1 cellular context compared by ENCODE assay signal in the genomic region with DNA sequence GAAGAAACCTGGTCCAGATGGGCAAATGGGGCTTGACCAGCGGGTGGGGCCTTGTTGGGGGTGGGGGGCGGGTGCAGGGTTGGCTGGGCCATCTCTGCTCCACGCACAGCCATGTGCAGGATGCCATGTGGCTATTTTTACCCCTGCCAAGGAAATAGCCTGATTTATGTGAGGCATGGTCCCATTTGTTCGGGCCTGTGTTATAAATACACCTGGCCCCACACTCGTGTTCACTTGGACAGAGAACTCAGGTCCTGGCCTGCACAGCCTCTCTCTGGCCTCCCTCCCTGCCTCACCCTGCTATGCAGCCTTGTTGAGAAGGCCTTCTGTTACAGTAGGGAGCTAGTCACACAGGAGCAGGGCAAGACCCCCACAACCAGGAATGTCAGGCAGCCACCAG.
TF ChIP-seq lines count a peak whose summit lies in the region.

No MANE protein-coding gene starts in this region.

TF ChIP-seq in K562, 482 proteins besides CTCF, POLR2A, EP300 and RAD21 (continued from another document):
- TF ChIP-seq, protein P1, sequence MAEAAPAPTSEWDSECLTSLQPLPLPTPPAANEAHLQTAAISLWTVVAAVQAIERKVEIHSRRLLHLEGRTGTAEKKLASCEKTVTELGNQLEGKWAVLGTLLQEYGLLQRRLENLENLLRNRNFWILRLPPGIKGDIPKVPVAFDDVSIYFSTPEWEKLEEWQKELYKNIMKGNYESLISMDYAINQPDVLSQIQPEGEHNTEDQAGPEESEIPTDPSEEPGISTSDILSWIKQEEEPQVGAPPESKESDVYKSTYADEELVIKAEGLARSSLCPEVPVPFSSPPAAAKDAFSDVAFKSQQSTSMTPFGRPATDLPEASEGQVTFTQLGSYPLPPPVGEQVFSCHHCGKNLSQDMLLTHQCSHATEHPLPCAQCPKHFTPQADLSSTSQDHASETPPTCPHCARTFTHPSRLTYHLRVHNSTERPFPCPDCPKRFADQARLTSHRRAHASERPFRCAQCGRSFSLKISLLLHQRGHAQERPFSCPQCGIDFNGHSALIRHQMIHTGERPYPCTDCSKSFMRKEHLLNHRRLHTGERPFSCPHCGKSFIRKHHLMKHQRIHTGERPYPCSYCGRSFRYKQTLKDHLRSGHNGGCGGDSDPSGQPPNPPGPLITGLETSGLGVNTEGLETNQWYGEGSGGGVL (CRISPR knock-in tag; IDR thresholded peaks at IDR 0.05): no peak
- TF ChIP-seq NCOA4 (IDR thresholded peaks at IDR 0.05; ENCODE audit: partially characterized antibody) (no peak), ZBTB49 (CRISPR knock-in tag; IDR thresholded peaks at IDR 0.05; ENCODE audit: borderline replicate concordance) (no peak), MEF2D (tag; conservative IDR thresholded peaks at IDR 0.05; ENCODE audit: low read depth) (no peak), ZNF23 (CRISPR knock-in tag; IDR thresholded peaks at IDR 0.05) (no peak), FOXA3 (CRISPR knock-in tag; conservative IDR thresholded peaks at IDR 0.05 in 1 of 2, IDR thresholded peaks at IDR 0.05 in 1 of 2) (no peak), ESRRA (IDR thresholded peaks at IDR 0.05; ENCODE audit: borderline replicate concordance, low read depth) (no peak), ZNF511 (CRISPR knock-in tag; IDR thresholded peaks at IDR 0.05) (no peak), BACH1 (tag; IDR thresholded peaks at IDR 0.05) (no peak), ZNF766 (CRISPR knock-in tag; conservative IDR thresholded peaks at IDR 0.05) (no peak), RHOXF2B (CRISPR knock-in tag; conservative IDR thresholded peaks at IDR 0.05) (no peak), PURB (CRISPR knock-in tag; IDR thresholded peaks at IDR 0.05; ENCODE audit: low read depth) (no peak), CHD7 (IDR thresholded peaks at IDR 0.05; ENCODE audit: low read depth, low read length) (no peak), ARID1B (IDR thresholded peaks at IDR 0.05) (no peak)
- TF ChIP-seq, protein P2, sequence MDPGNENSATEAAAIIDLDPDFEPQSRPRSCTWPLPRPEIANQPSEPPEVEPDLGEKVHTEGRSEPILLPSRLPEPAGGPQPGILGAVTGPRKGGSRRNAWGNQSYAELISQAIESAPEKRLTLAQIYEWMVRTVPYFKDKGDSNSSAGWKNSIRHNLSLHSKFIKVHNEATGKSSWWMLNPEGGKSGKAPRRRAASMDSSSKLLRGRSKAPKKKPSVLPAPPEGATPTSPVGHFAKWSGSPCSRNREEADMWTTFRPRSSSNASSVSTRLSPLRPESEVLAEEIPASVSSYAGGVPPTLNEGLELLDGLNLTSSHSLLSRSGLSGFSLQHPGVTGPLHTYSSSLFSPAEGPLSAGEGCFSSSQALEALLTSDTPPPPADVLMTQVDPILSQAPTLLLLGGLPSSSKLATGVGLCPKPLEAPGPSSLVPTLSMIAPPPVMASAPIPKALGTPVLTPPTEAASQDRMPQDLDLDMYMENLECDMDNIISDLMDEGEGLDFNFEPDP (CRISPR knock-in tag; IDR thresholded peaks at IDR 0.05): no peak
